ENCODE assay signal across 1 cellular context in genomic region chr2:144770616-144771230, GRCh38.
TF ChIP-seq lines count a peak whose summit lies in the region.

No MANE protein-coding gene starts in this region.

TF ChIP-seq in WTC11, 78 proteins besides CTCF, POLR2A, EP300 and RAD21 (continued from another document):
- TF ChIP-seq NFYB (CRISPR knock-in tag; conservative IDR thresholded peaks at IDR 0.05; ENCODE audit: low read depth) (no peak), ARID4B (CRISPR knock-in tag; IDR thresholded peaks at IDR 0.05; ENCODE audit: borderline replicate concordance) (no peak), RORB (CRISPR knock-in tag; IDR thresholded peaks at IDR 0.05) (no peak)
